9 cellular contexts compared by ENCODE assay signal in the genomic region with DNA sequence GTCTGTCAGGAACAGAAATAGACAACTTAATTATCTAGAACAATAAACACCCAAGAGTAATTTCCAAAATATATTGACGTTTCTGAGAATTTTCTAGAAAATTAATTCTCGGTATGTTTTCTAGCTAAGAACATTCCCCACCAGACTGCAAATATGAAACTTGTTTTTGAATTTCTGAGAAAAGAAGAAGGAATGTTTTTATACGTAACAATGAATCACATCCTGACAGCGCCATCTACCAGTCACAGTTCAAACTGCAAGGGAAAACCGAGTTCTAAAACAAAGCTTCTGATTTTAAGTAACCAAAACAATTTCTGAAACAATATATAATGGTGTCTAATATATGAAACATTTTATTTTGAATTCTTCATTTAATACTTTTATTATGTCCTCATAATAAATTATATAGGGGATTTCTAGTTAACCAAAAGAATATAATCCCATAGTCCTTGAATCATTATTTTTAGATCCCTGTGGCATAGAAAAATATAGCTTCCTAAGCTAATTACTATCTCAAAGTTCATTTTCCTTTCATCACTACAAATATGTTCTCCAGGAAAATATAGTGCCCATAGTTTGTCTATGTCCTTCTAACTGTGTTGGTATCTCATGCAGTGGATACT. TPM values are rescaled to one million over a fixed set of nuclear protein-coding genes. Genes with fewer than 3 reads are reported as not detected.
A peak's percentile ranks its signal among the peaks of the same experiment; 100 is the strongest.
DNase-seq lines count a peak whose midpoint lies in the region; ATAC-seq and TF ChIP-seq lines count a peak whose summit lies in the region.
"Had no signal": no experiment of that assay in that cellular context is flagged by ENCODE, and none has a peak within 500 bp of the region (broad histone marks: within the 10 kb centered on the region; RNA-seq: fewer than 3 reads in every experiment).

No MANE protein-coding gene starts in this region.

- H2AFZ ChIP-seq in mammary epithelial cell (ENCODE audit: low read depth, low read length): no peak overlapping the region

- CTCF ChIA-PET in mammary epithelial cell (lab: Charles Lee; ENCODE audit: low non-redundant PET): interaction anchor here (0.5 to 0.7 kb wide), 4 partner anchors 358 to 844 kb away, joined by 3 to 24 read pairs (median 5); no protein-coding TSS in a partner anchor

- H3K36me3 Mint-ChIP-seq in mesothelial cell of epicardium: no peaks in the 10 kb centered on the region

- no peaks in the 10 kb centered on the region for H3K79me2 ChIP-seq in mammary epithelial cell (ENCODE audit: insufficient read depth, low read length)

- no peaks in the 10 kb centered on the region for H3K27me3 ChIP-seq in mammary epithelial cell (ENCODE audit: insufficient read depth, low read length)

- BruUV-seq in mammary epithelial cell (replicated peaks; lab: Mats Ljungman, UMichigan): no TSS peak

- peak; percentile 50 for DNase-seq in AG10803 (ENCODE audit: low read depth)
- DNase-seq in NCI-H446 treated with DMSO at 0.1 percent for 48 hours (lab: John Stamatoyannopoulos, UW): peak; percentile 41
- peak; percentile 13 for DNase-seq in mammary epithelial cell
- no peak for DNase-seq in mesothelial cell of epicardium (ENCODE audit: low spot score in 2 of 2, unreplicated experiment in 2 of 2)
- DNase-seq in NCI-H1048 (lab: John Stamatoyannopoulos, UW): no peak
- DNase-seq in ureter (ENCODE audit: low spot score): no peak

- intact Hi-C loops in mammary epithelial cell (cut with micrococcal nuclease): loop anchor here (1.0 to 10.0 kb wide), 4 partner anchors 354 to 1004 kb away; no protein-coding TSS in a partner anchor

- H3K9ac ChIP-seq in mammary epithelial cell (ENCODE audit: insufficient read depth, low read length): no peak overlapping the region

- ATAC-seq in GM18867 (IDR thresholded peaks at IDR 0.05; ENCODE audit: unreplicated experiment) (peak; percentile 44), GM19324 (IDR thresholded peaks at IDR 0.05; ENCODE audit: low FRiP score, unreplicated experiment) (no peak)

- peak overlapping the region; percentile 45 for H3K27ac Mint-ChIP-seq in mesothelial cell of epicardium

- in situ Hi-C loops in mammary epithelial cell (cut with MboI; ENCODE audit: low sequenced_read_pairs in 2 of 2): loop anchor here in 1 of 2 donors (25.0 kb wide), 1 partner anchor 1009 kb away; no protein-coding TSS in a partner anchor

- H3K4me1 Mint-ChIP-seq in mesothelial cell of epicardium: peaks cover 18% of the 10 kb centered on the region

- H3K27ac ChIP-seq in mammary epithelial cell (ENCODE audit: insufficient read depth, low read depth, low read length): no peak overlapping the region

- no peak overlapping the region for H3K4me3 Mint-ChIP-seq in mesothelial cell of epicardium

- WGBS in mammary epithelial cell (ENCODE audit: low coverage, missing lambda C conversion rate): 22% methylated on average over 5 of the region's 5 CpGs

- H3K36me3 ChIP-seq in mammary epithelial cell (ENCODE audit: insufficient read depth, low read length): no peaks in the 10 kb centered on the region

- TF ChIP-seq CTCF in AG10803 (conservative IDR thresholded peaks at IDR 0.05; ENCODE audit: low read length) (peak; percentile 91), mammary epithelial cell (conservative IDR thresholded peaks at IDR 0.05 in 1 of 2, IDR thresholded peaks at IDR 0.05 in 1 of 2; ENCODE audit: extremely low read depth in 1 of 2, insufficient read depth in 1 of 2, low read depth in 1 of 2, low read length in 2 of 2) (peak; percentile 71 to 77), mesothelial cell of epicardium (IDR thresholded peaks at IDR 0.05; ENCODE audit: unreplicated experiment) (peak; percentile 67)

- dilution Hi-C loops in mammary epithelial cell (cut with HindIII; ENCODE audit: low sequenced_read_pairs): loop anchor here (5.0 kb wide), 1 partner anchor 54 kb away; no protein-coding TSS in a partner anchor

- no peak overlapping the region for H3K4me3 ChIP-seq in AG10803 (ENCODE audit: low read length)
- H3K4me3 ChIP-seq in mammary epithelial cell (replicated peaks in 1 of 3; ENCODE audit: insufficient read depth in 1 of 3, low read depth in 2 of 3, low read length in 3 of 3): no peak overlapping the region
- H3K4me3 ChIP-seq: lung had no signal

- H3K9me3 Mint-ChIP-seq in mesothelial cell of epicardium: peaks cover 4% of the 10 kb centered on the region

- H3K4me2 ChIP-seq in mammary epithelial cell (ENCODE audit: insufficient read depth, low read depth, low read length): no peak overlapping the region

- no peaks in the 10 kb centered on the region for H3K27me3 Mint-ChIP-seq in mesothelial cell of epicardium (ENCODE audit: low read depth)

- no peaks in the 10 kb centered on the region for H3K4me1 ChIP-seq in mammary epithelial cell (ENCODE audit: insufficient read depth, low read length)

- H3K9me3 ChIP-seq in mammary epithelial cell (replicated peaks; ENCODE audit: insufficient read depth, low read length): no peaks in the 10 kb centered on the region

- H4K20me1 ChIP-seq in mammary epithelial cell (ENCODE audit: insufficient read depth, low read length): no peaks in the 10 kb centered on the region

RNA-seq across cellular contexts. Expression of gene MEOX2, which starts 34.5 kb away (rescaled TPM):
- total RNA-seq in mammary epithelial cell: not detected
- polyA plus RNA-seq in mammary epithelial cell: not detected
- polyA minus RNA-seq in mammary epithelial cell: not detected
- 0.09 TPM in 1 of 3 replicates, not detected in the others for total RNA-seq in mesothelial cell of epicardium
- 5.6 TPM for total RNA-seq in ureter

Comparison
In these comparisons a context has a peak if more than half of its experiments do, and no peak if none do; other contexts are left out.
1. DNase-seq: peak in AG10803 (single experiment), NCI-H446 treated with DMSO at 0.1 percent for 48 hours (single experiment) and mammary epithelial cell (single experiment); none in mesothelial cell of epicardium (0 of 2), NCI-H1048 (single experiment) and ureter (single experiment).
2. Peak in every context shown above with its lines, with median percentiles within 50 percentile points of each other: CTCF ChIP-seq.